28 cellular contexts compared by ENCODE assay signal in genomic region chr1:157495285-157495684, GRCh38. TPM values are rescaled to one million over a fixed set of nuclear protein-coding genes. Genes with fewer than 3 reads are reported as not detected.
"Had no signal": no experiment of that assay in that cellular context is flagged by ENCODE, and none has a peak within 500 bp of the region (broad histone marks: within the 10 kb centered on the region; RNA-seq: fewer than 3 reads in every experiment).

No MANE protein-coding gene starts in this region.

- H3K27ac ChIP-seq: brain microvascular endothelial cell, heart right ventricle, pancreas, prostate gland, skin epidermis, thoracic aorta, uterus, WERI-Rb-1 had no signal

- DNase-seq: activated CD8-positive, alpha-beta memory T cell treated with anti-CD3 and anti-CD28 coated beads, Interleukin-2, amount 50 U/mL, for 48 hours; activated naive CD4-positive, alpha-beta T cell treated with anti-CD3 and anti-CD28 coated beads, Interleukin-2, amount 50 U/mL, for 16 hours; activated T-cell treated with anti-CD3 and anti-CD28 coated beads, Interleukin-2, amount 50 U/mL, for 24 hours; amniotic stem cell; cortex of kidney; heart right ventricle; stimulated activated CD4-positive, alpha-beta T cell treated with anti-CD3 and anti-CD28 coated beads, Interleukin-12 subunit alpha, Interleukin-12 subunit beta, amount 100 ng/mL, for 4 hours; stimulated activated CD4-positive, alpha-beta T cell treated with anti-CD3 and anti-CD28 coated beads, Interleukin-4, amount 100 ng/mL, for 1 hour; uterus had no signal

- H3K4me1 Mint-ChIP-seq: activated CD4-positive, alpha-beta memory T cell treated with anti-CD3 and anti-CD28 coated beads, Interleukin-2, amount 10 ng/mL, durations not matched to agents 7 days and 5 days; activated CD4-positive, alpha-beta T cell treated with anti-CD3 and anti-CD28 coated beads, Interleukin-2, amount 10 ng/mL, durations not matched to agents 7 days and 5 days; nephron progenitor cell had no signal

- H3K4me3 ChIP-seq: heart right ventricle, pancreas, prostate gland, skin epidermis, thoracic aorta, uterus had no signal

- H3K9me3 Mint-ChIP-seq: activated CD4-positive, alpha-beta memory T cell treated with anti-CD3 and anti-CD28 coated beads, Interleukin-2, amount 10 ng/mL, durations not matched to agents 7 days and 5 days; activated CD4-positive, alpha-beta T cell treated with anti-CD3 and anti-CD28 coated beads, Interleukin-2, amount 10 ng/mL, durations not matched to agents 7 days and 5 days; activated T-cell treated with anti-CD3 and anti-CD28 coated beads, Interleukin-2, amount 50 U/mL, for 24 hours; mesothelial cell of epicardium; naive B cell; nephron progenitor cell; stimulated activated naive CD8-positive, alpha-beta T cell treated with anti-CD3 and anti-CD28 coated beads, Interleukin-15, Interleukin-2, amounts not matched to agents 100 ng/mL and 50 ng/mL, for 24 hours had no signal

- H3K36me3 Mint-ChIP-seq: mesothelial cell of epicardium had no signal

- H3K9me3 ChIP-seq: heart right ventricle, pancreas, prostate gland, thoracic aorta, uterus had no signal

- H3K27ac Mint-ChIP-seq: activated CD4-positive, alpha-beta memory T cell treated with anti-CD3 and anti-CD28 coated beads, Interleukin-2, amount 10 ng/mL, durations not matched to agents 7 days and 5 days; activated CD4-positive, alpha-beta T cell treated with anti-CD3 and anti-CD28 coated beads, Interleukin-2, amount 10 ng/mL, durations not matched to agents 7 days and 5 days; activated T-cell treated with anti-CD3 and anti-CD28 coated beads, Interleukin-2, amount 50 U/mL, for 24 hours; mesothelial cell of epicardium; naive B cell; nephron progenitor cell had no signal

- H3K4me1 ChIP-seq: heart right ventricle, pancreas, prostate gland, uterus had no signal

- H3K36me3 ChIP-seq: brain microvascular endothelial cell, heart right ventricle, pancreas, prostate gland, thoracic aorta, uterus, WERI-Rb-1 had no signal

- H3K4me3 Mint-ChIP-seq: activated CD4-positive, alpha-beta memory T cell treated with anti-CD3 and anti-CD28 coated beads, Interleukin-2, amount 10 ng/mL, durations not matched to agents 7 days and 5 days; activated CD4-positive, alpha-beta T cell treated with anti-CD3 and anti-CD28 coated beads, Interleukin-2, amount 10 ng/mL, durations not matched to agents 7 days and 5 days; activated T-cell treated with anti-CD3 and anti-CD28 coated beads, Interleukin-2, amount 50 U/mL, for 24 hours; mesothelial cell of epicardium; nephron progenitor cell; stimulated activated naive CD8-positive, alpha-beta T cell treated with anti-CD3 and anti-CD28 coated beads, Interleukin-15, Interleukin-2, amounts not matched to agents 100 ng/mL and 50 ng/mL, for 24 hours had no signal

- H3K27me3 ChIP-seq: uterus had no signal

RNA-seq across cellular contexts. Expression of gene FCRL5, which starts 57.0 kb away (rescaled TPM):
- total RNA-seq: activated CD4-positive, alpha-beta memory T cell treated with anti-CD3 and anti-CD28 coated beads, Interleukin-2, amount 10 ng/mL, durations not matched to agents 7 days and 5 days; activated CD4-positive, alpha-beta T cell treated with anti-CD3 and anti-CD28 coated beads, Interleukin-2, amount 10 ng/mL, durations not matched to agents 7 days and 5 days; astrocyte; chondrocyte; endothelial cell of umbilical vein; fibroblast of lung; fibroblast of villous mesenchyme; kidney epithelial cell; lower leg skin; mesothelial cell of epicardium had no signal
